8 cellular contexts compared by ENCODE assay signal in genomic region chr1:159211331-159212136, GRCh38. TPM values are rescaled to one million over a fixed set of nuclear protein-coding genes. Genes with fewer than 3 reads are reported as not detected.
DNase-seq lines count a peak whose midpoint lies in the region; ATAC-seq and TF ChIP-seq lines count a peak whose summit lies in the region.

No MANE protein-coding gene starts in this region.

- no peaks in the 10 kb centered on the region for H3K9me3 ChIP-seq in heart left ventricle
- no peaks in the 10 kb centered on the region for H3K9me3 ChIP-seq in psoas muscle

- H3K27ac ChIP-seq in heart left ventricle (no peak overlapping the region), psoas muscle (no peak overlapping the region)

- ATAC-seq in heart left ventricle, result peak in 3 of 4 donors; percentile 26 to 39 (median 34)
- no peak for ATAC-seq in Right ventricle myocardium inferior
- peak; percentile 17 to 66 (median 58) for ATAC-seq in psoas muscle
- ATAC-seq in HG03460 (IDR thresholded peaks at IDR 0.05; ENCODE audit: unreplicated experiment), result no peak

- no peak for DNase-seq in heart left ventricle
- DNase-seq in Right ventricle myocardium inferior (ENCODE audit: missing footprints), result no peak
- DNase-seq in NCI-H2171 (lab: John Stamatoyannopoulos, UW), result peak; percentile 14
- DNase-seq in activated CD8-positive, alpha-beta memory T cell treated with anti-CD3 and anti-CD28 coated beads, Interleukin-2, amount 50 U/mL, for 24 hours (ENCODE audit: extremely low read depth), result peak; percentile 21
- peak; percentile 82 for DNase-seq in fibroblast of pulmonary artery (ENCODE audit: low read depth)
- peak in 1 of 2 donors; percentile 33 for DNase-seq in psoas muscle
- no peak for DNase-seq in cortex of kidney (lab: John Stamatoyannopoulos, UW)

- 24 to 29% (median 26%) methylated on average over 11 of the region's 11 CpGs for WGBS in heart left ventricle, 4 donors
- 24 to 27% (median 27%) methylated on average over 11 of the region's 11 CpGs for WGBS in psoas muscle, 3 donors

- H3K27me3 ChIP-seq in heart left ventricle (peaks cover 0 to 60% (median 14%) of the 10 kb centered on the region in 9 donors), psoas muscle (ENCODE audit: insufficient read depth in 3 of 3, low read length in 2 of 3) (peaks cover 3 to 28% (median 4%) of the 10 kb centered on the region in 3 donors)

- H3K4me3 ChIP-seq in heart left ventricle, result no peak overlapping the region
- H3K4me3 ChIP-seq in fibroblast of pulmonary artery (replicated peaks; ENCODE audit: low read depth, low read length), result no peak overlapping the region
- H3K4me3 ChIP-seq in psoas muscle, result no peak overlapping the region

- H3K36me3 ChIP-seq in heart left ventricle, result no peaks in the 10 kb centered on the region
- no peaks in the 10 kb centered on the region for H3K36me3 ChIP-seq in psoas muscle (ENCODE audit: insufficient read depth in 1 of 2, low read depth in 1 of 2)

- intact Hi-C loops in heart left ventricle (cut with DNase I) (loop anchor here in 7 of 10 donors (1.0 to 10.0 kb wide), 5 partner anchors 49 to 673 kb away; no protein-coding TSS in a partner anchor), Right ventricle myocardium inferior (cut with DNase I) (no loop called here), psoas muscle (cut with DNase I) (loop anchor here (2.0 to 10.0 kb wide), 5 partner anchors 49 to 681 kb away; partner anchors contain the start of gene DUSP23 (in 1 of the 2))

- H3K4me1 ChIP-seq in heart left ventricle (peaks cover 0 to 6% (median 0%) of the 10 kb centered on the region in 12 donors), psoas muscle (no peaks in the 10 kb centered on the region)

- TF ChIP-seq CTCF in heart left ventricle (IDR thresholded peaks at IDR 0.05), result peak; percentile 59 to 80 (median 71)
- peak; percentile 84 for TF ChIP-seq CTCF in fibroblast of pulmonary artery (IDR thresholded peaks at IDR 0.05; ENCODE audit: low read length, missing control alignments)
- peak; percentile 75 for TF ChIP-seq CTCF in psoas muscle (IDR thresholded peaks at IDR 0.05)

- no peak for TF ChIP-seq POLR2A in heart left ventricle (IDR thresholded peaks at IDR 0.05)

RNA-seq across cellular contexts. Expression of gene ACKR1, which starts 6.9 kb away (rescaled TPM):
- 10 to 100 TPM in 7 of 9 donors, 1 to 10 TPM in 2; 7.5 to 56.0 (median 19.1) TPM for total RNA-seq in heart left ventricle
- polyA plus RNA-seq in heart left ventricle, result 10 to 100 TPM; 12.1 to 20.3 TPM
- 16.2 TPM for total RNA-seq in Right ventricle myocardium inferior
- 10 to 100 TPM; 11.1 to 24.0 (median 15.1) TPM for total RNA-seq in psoas muscle
- 10 to 100 TPM; 11.8 to 21.2 (median 16.3) TPM for polyA plus RNA-seq in psoas muscle

RNA-seq across cellular contexts. Expression of gene CADM3, which starts 40.1 kb away (rescaled TPM):
- total RNA-seq in heart left ventricle, result 10 to 100 TPM in 1 of 9 donors, 1 to 10 TPM in 7, under 1 TPM in 1; 0.93 to 14.3 (median 2.6) TPM
- 1 to 10 TPM; 1.7 to 2.1 TPM for polyA plus RNA-seq in heart left ventricle
- total RNA-seq in Right ventricle myocardium inferior, result 6.4 TPM
- total RNA-seq in psoas muscle, result 1 to 10 TPM in 2 of 4 donors, under 1 TPM in 2; 0.89 to 2.2 (median 1.1) TPM
- polyA plus RNA-seq in psoas muscle, result under 1 TPM; 0.32 to 0.83 (median 0.79) TPM

Comparison
In these comparisons a context has a peak if more than half of its experiments do, and no peak if none do; other contexts are left out.
1. ATAC-seq: peak in heart left ventricle (3 of 4) and psoas muscle (4 of 4); none in Right ventricle myocardium inferior (single experiment) and HG03460 (single experiment).
2. DNase-seq: peak in NCI-H2171 (single experiment), activated CD8-positive, alpha-beta memory T cell treated with anti-CD3 and anti-CD28 coated beads, Interleukin-2, amount 50 U/mL, for 24 hours (single experiment) and fibroblast of pulmonary artery (single experiment); none in heart left ventricle (0 of 5), Right ventricle myocardium inferior (single experiment) and cortex of kidney (single experiment).
3. Peak in every context shown above with its lines, with median percentiles within 50 percentile points of each other: CTCF ChIP-seq.